Comparison of ENCODE assay signal across 8 cellular contexts in the genomic region with DNA sequence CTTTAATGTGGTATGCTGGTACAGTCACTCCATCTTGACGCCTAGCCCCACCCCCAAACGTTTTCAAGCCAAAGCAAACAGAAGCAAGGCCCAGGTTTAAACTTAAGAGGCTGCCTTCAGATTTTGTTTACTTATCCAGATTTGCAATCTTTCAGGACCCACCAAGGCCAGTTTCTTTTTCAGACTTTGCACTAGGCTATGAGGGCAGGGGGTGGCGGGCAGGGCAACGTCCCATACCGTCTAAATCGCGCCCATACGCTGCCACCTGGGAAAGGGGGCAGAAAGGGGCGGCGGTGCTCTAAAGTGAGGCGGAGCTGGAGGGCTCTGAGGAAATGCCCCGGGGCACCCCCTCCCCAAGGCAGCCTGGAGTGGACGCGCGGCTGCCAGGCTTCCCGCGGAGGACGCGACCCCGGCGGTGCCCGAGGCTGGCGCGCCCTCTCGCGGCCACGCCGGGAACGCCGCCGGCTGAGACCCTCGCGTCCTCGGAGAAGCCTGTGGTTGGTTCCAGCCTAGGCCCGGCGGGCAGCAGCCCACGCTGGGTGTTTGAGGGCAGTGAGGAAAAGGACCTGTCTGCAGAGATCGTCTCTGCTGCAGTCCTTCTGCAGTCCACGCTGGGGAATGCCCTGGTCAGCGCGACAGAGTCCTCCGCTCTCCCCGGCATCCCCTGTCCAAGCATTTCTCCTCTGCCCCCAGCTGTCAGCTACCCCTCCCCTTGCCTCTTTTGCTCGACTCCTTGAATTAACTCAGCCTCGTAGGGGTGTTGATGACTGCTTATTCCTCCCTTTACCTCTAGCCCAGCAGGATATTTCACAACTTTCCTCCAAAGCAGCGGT.
DNase-seq lines count a peak whose midpoint lies in the region; ATAC-seq lines count a peak whose summit lies in the region.

No MANE protein-coding gene starts in this region.

- H3K27ac ChIP-seq in iPS-20b (ENCODE audit: low read length): no peak overlapping the region

- H3K4me1 Mint-ChIP-seq in T-helper 1 cell treated with Interleukin-12 subunit alpha and Interleukin-12 subunit beta and Interleukin-4 antibody, amounts not matched to agents 30 μg/mL and 1 μg/mL, for 36 hours (ENCODE audit: low read depth): peaks cover 5% of the 10 kb centered on the region

- peaks cover 40% of the 10 kb centered on the region for H3K27me3 Mint-ChIP-seq in T-helper 1 cell treated with Interleukin-12 subunit alpha and Interleukin-12 subunit beta and Interleukin-4 antibody, amounts not matched to agents 30 μg/mL and 1 μg/mL, for 36 hours (ENCODE audit: low read depth)

- H3K4me3 ChIP-seq in iPS-20b (ENCODE audit: low read length): peak overlapping the region; percentile 66

- H3K36me3 ChIP-seq in iPS-20b (ENCODE audit: insufficient read depth, low read depth, low read length): no peaks in the 10 kb centered on the region

- H3K27me3 ChIP-seq in iPS-20b (ENCODE audit: insufficient read depth, low read length): peaks cover 37% of the 10 kb centered on the region

- DNase-seq in DMS79 (lab: John Stamatoyannopoulos, UW): peak; percentile 29
- DNase-seq in HuH-7 (ENCODE audit: low spot score): peak; percentile 87
- peak; percentile 82 for DNase-seq in astrocyte of the hippocampus (ENCODE audit: low read depth, low spot score)
- DNase-seq in stimulated activated CD4-positive, alpha-beta T cell treated with anti-CD3 and anti-CD28 coated beads, Interleukin-12 subunit alpha, Interleukin-12 subunit beta, amount 100 ng/mL, for 4 hours: peak; percentile 59
- no peak for DNase-seq in superior temporal gyrus (ENCODE audit: extremely low spot score)

- no peaks in the 10 kb centered on the region for H3K9me3 Mint-ChIP-seq in T-helper 1 cell treated with Interleukin-12 subunit alpha and Interleukin-12 subunit beta and Interleukin-4 antibody, amounts not matched to agents 30 μg/mL and 1 μg/mL, for 36 hours

- H3K27ac Mint-ChIP-seq in T-helper 1 cell treated with Interleukin-12 subunit alpha and Interleukin-12 subunit beta and Interleukin-4 antibody, amounts not matched to agents 30 μg/mL and 1 μg/mL, for 36 hours: no peak overlapping the region

- no peaks in the 10 kb centered on the region for H3K4me1 ChIP-seq in iPS-20b (ENCODE audit: insufficient read depth, low read length)

- ATAC-seq in HG03469 (IDR thresholded peaks at IDR 0.05; ENCODE audit: unreplicated experiment): no peak

- peak overlapping the region; percentile 63 for H3K4me3 Mint-ChIP-seq in T-helper 1 cell treated with Interleukin-12 subunit alpha and Interleukin-12 subunit beta and Interleukin-4 antibody, amounts not matched to agents 30 μg/mL and 1 μg/mL, for 36 hours

- H3K9ac ChIP-seq in iPS-20b (ENCODE audit: low read depth, low read length): no peak overlapping the region

- no peaks in the 10 kb centered on the region for H3K9me3 ChIP-seq in iPS-20b (ENCODE audit: insufficient read depth, low read depth, low read length)

- no peaks in the 10 kb centered on the region for H3K36me3 Mint-ChIP-seq in T-helper 1 cell treated with Interleukin-12 subunit alpha and Interleukin-12 subunit beta and Interleukin-4 antibody, amounts not matched to agents 30 μg/mL and 1 μg/mL, for 36 hours (ENCODE audit: low read depth)
